In the genomic region with DNA sequence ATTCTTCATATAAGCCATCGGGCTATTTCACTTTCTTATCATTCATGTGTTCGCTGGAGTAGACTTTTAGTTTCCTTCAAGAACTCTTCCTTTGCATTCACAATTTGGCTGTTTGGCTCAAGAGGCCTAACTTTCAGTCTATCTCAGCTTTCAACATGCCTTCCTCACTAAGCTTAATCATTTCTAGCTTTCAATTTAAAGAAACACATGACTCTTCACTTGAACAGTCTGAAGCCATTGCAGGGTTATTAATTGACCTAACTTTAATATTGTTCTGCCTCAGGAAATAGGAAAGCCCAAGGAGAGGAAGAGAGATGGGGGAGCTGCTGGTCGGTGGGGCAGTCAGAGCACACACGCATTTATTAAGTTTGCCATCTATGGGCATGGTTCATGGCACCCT, we compare ENCODE assay signal across 21 cellular contexts.
DNase-seq lines count a peak whose midpoint lies in the region; ATAC-seq lines count a peak whose summit lies in the region.
"Had no signal": no experiment of that assay in that cellular context is flagged by ENCODE, and none has a peak within 500 bp of the region (broad histone marks: within the 10 kb centered on the region; RNA-seq: fewer than 3 reads in every experiment).

No MANE protein-coding gene starts in this region.

- DNase-seq in NK-92 (lab: John Stamatoyannopoulos, UW; ENCODE audit: unreplicated experiment), result no peak
- no peak for DNase-seq in A172 (ENCODE audit: low spot score)
- DNase-seq in NCI-H1048 (lab: John Stamatoyannopoulos, UW), result no peak
- DNase-seq: CD4-positive, CD25-positive, alpha-beta regulatory T cell; DMS79; dorsolateral prefrontal cortex; glutamatergic neuron; mammary epithelial cell; NCI-H1436; NCI-H226; Right ventricle myocardium superior; stimulated activated CD4-positive, alpha-beta T cell treated with anti-CD3 and anti-CD28 coated beads, Interleukin-12 subunit alpha, Interleukin-12 subunit beta, amount 100 ng/mL, for 4 hours; stimulated activated naive CD4-positive, alpha-beta T cell; uterus had no signal

- ATAC-seq in GM18508 (IDR thresholded peaks at IDR 0.05; ENCODE audit: insufficient read depth, unreplicated experiment) (peak; percentile 79), GM21423 (IDR thresholded peaks at IDR 0.05; ENCODE audit: unreplicated experiment) (peak; percentile 84), HG02970 (IDR thresholded peaks at IDR 0.05; ENCODE audit: low FRiP score, unreplicated experiment) (peak; percentile 72), HG03460 (IDR thresholded peaks at IDR 0.05; ENCODE audit: unreplicated experiment) (peak; percentile 73), HG03521 (IDR thresholded peaks at IDR 0.05; ENCODE audit: unreplicated experiment) (no peak)
- ATAC-seq: natural killer cell treated with Interleukin-12 subunit alpha and Interleukin-12 subunit beta and Interleukin-15 and Interleukin-18, amount 100 ng/mL, for 72 hours; WTC11 had no signal
